In the genomic region with DNA sequence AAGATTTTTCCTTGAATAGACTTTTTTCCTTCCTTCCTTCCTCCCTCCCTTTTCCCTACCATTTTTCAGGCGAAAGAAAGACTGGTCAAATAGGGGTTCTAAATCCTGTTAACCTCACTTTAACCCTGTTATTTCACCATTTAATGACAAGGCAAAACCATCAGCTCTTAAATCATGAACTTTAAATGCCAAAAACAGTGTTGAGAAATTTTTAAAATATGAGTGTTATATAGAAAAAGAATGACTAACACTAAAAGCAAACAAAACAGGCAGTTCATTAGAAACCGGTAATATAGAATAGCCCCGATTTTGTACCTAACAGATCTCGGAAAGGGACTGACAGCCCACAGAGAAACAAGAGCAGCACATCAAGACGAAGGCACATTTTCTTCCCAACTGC, we compare ENCODE assay signal across 9 cellular contexts. TPM values are rescaled to one million over a fixed set of nuclear protein-coding genes. Genes with fewer than 3 reads are reported as not detected.
DNase-seq lines count a peak whose midpoint lies in the region; ATAC-seq and TF ChIP-seq lines count a peak whose summit lies in the region.
"Had no signal": no experiment of that assay in that cellular context is flagged by ENCODE, and none has a peak within 500 bp of the region (broad histone marks: within the 10 kb centered on the region; RNA-seq: fewer than 3 reads in every experiment).

No MANE protein-coding gene starts in this region.

- no peaks in the 10 kb centered on the region for H3K27me3 Mint-ChIP-seq in activated CD8-positive, alpha-beta T cell treated with anti-CD3 and anti-CD28 coated beads for 36 hours
- peaks cover 7 to 13% (median 12%) of the 10 kb centered on the region in 3 donors for H3K27me3 Mint-ChIP-seq in immature natural killer cell (ENCODE audit: low read depth in 3 of 3)

- no peaks in the 10 kb centered on the region for H3K9me3 Mint-ChIP-seq in activated CD8-positive, alpha-beta T cell treated with anti-CD3 and anti-CD28 coated beads for 36 hours
- no peaks in the 10 kb centered on the region for H3K9me3 Mint-ChIP-seq in immature natural killer cell

- H3K4me3 Mint-ChIP-seq in activated CD8-positive, alpha-beta T cell treated with anti-CD3 and anti-CD28 coated beads for 36 hours = peak overlapping the region; percentile 99
- H3K4me3 Mint-ChIP-seq in immature natural killer cell = peak overlapping the region; percentile 90 to 100 (median 98)

- peak overlapping the region; percentile 98 for H3K27ac Mint-ChIP-seq in activated CD8-positive, alpha-beta T cell treated with anti-CD3 and anti-CD28 coated beads for 36 hours
- H3K27ac Mint-ChIP-seq in immature natural killer cell = peak overlapping the region; percentile 91 to 98 (median 97)

- POLR2A ChIA-PET in activated CD8-positive, alpha-beta T cell treated with anti-CD3 and anti-CD28 coated beads for 36 hours (lab: Charles Lee) = interaction anchor here (0.6 to 4.1 kb wide), 28 partner anchors 8 to 474 kb away, joined by 3 to 39 read pairs (median 9); a partner anchor contains a TSS

- no peaks in the 10 kb centered on the region for H3K27me3 ChIP-seq in upper lobe of right lung

- H3K36me3 Mint-ChIP-seq in activated CD8-positive, alpha-beta T cell treated with anti-CD3 and anti-CD28 coated beads for 36 hours (ENCODE audit: low read depth) = peaks cover 35% of the 10 kb centered on the region
- H3K36me3 Mint-ChIP-seq in immature natural killer cell = peaks cover 0 to 3% (median 0%) of the 10 kb centered on the region in 3 donors

- H3K9me3 ChIP-seq in upper lobe of right lung = no peaks in the 10 kb centered on the region

- ATAC-seq in GM21529 (IDR thresholded peaks at IDR 0.05; ENCODE audit: unreplicated experiment) (peak; percentile 1), upper lobe of right lung (no peak), HG02623 (IDR thresholded peaks at IDR 0.05; ENCODE audit: unreplicated experiment) (no peak), GM21619 (IDR thresholded peaks at IDR 0.05; ENCODE audit: unreplicated experiment) (no peak)
- ATAC-seq in activated CD8-positive, alpha-beta T cell treated with anti-CD3 and anti-CD28 coated beads for 36 hours = no peak

- peak overlapping the region; percentile 53 for H3K4me3 ChIP-seq in upper lobe of right lung

- peak overlapping the region; percentile 81 for H3K27ac ChIP-seq in upper lobe of right lung
- H3K27ac ChIP-seq: HL-60 had no signal

- no peak for TF ChIP-seq CTCF in activated CD8-positive, alpha-beta T cell treated with anti-CD3 and anti-CD28 coated beads for 36 hours (IDR thresholded peaks at IDR 0.05)
- no peak for TF ChIP-seq CTCF in upper lobe of right lung (IDR thresholded peaks at IDR 0.05)

- intact Hi-C loops in activated CD8-positive, alpha-beta T cell treated with anti-CD3 and anti-CD28 coated beads for 36 hours (cut with micrococcal nuclease) = loop anchor here (1.0 to 5.0 kb wide), 4 partner anchors 16 to 184 kb away; a partner anchor contains a TSS
- intact Hi-C loops in upper lobe of right lung (cut with DNase I) = no loop called here

- peaks cover 75% of the 10 kb centered on the region for H3K4me1 Mint-ChIP-seq in activated CD8-positive, alpha-beta T cell treated with anti-CD3 and anti-CD28 coated beads for 36 hours (ENCODE audit: low read depth)
- H3K4me1 Mint-ChIP-seq in immature natural killer cell = peaks cover 85 to 86% of the 10 kb centered on the region in 2 donors

- H3K4me1 ChIP-seq in upper lobe of right lung = peaks cover 17% of the 10 kb centered on the region

- DNase-seq in AML-193 (lab: John Stamatoyannopoulos, UW) (peak; percentile 55 to 64), immature natural killer cell (no peak), upper lobe of right lung (no peak), NK-92 (lab: John Stamatoyannopoulos, UW; ENCODE audit: unreplicated experiment) (no peak)
- DNase-seq in activated CD8-positive, alpha-beta T cell treated with anti-CD3 and anti-CD28 coated beads for 36 hours = no peak

- no peaks in the 10 kb centered on the region for H3K36me3 ChIP-seq in upper lobe of right lung

- CTCF ChIA-PET in activated CD8-positive, alpha-beta T cell treated with anti-CD3 and anti-CD28 coated beads for 36 hours (lab: Charles Lee) = interaction anchor here (0.7 to 1.9 kb wide), 8 partner anchors 11 to 188 kb away, joined by 3 to 9 read pairs (median 4); no protein-coding TSS in a partner anchor

RNA-seq across cellular contexts. Expression of a gene that starts 57.3 kb away (rescaled TPM):
- 10 to 100 TPM; 39.6 to 40.3 TPM for total RNA-seq in activated CD8-positive, alpha-beta T cell treated with anti-CD3 and anti-CD28 coated beads for 36 hours
- polyA plus RNA-seq in immature natural killer cell = 10 to 100 TPM; 20.1 to 23.5 (median 21.5) TPM
- 10.5 TPM for total RNA-seq in upper lobe of right lung

Comparison
In these comparisons a context has a peak if more than half of its experiments do, and no peak if none do; other contexts are left out.
1. DNase-seq: peak in AML-193 (2 of 2); none in activated CD8-positive, alpha-beta T cell treated with anti-CD3 and anti-CD28 coated beads for 36 hours (single experiment), immature natural killer cell (0 of 3), upper lobe of right lung (single experiment) and NK-92 (single experiment).